In the genomic region with DNA sequence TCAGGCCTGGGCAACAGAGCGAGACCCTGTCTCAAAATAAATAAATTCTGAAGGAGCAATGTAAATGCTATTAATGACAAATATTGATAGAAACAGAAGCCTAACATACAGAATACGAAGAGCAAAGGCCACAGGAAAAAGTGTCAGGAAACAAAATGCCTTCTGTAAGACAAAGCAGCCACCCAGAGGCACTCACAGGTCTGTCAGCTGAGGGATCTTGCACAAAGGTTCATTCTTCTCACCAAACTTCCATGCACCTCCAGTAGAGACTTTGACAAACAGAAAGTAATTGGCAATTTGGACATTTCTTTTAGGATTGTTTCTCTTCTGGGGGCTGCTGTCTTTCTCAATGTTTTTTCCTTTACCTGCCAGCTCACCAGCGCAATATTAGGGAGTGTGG, we compare ENCODE assay signal across 22 cellular contexts. TPM values are rescaled to one million over a fixed set of nuclear protein-coding genes. Genes with fewer than 3 reads are reported as not detected.
DNase-seq lines count a peak whose midpoint lies in the region; ATAC-seq, FAIRE-seq and TF ChIP-seq lines count a peak whose summit lies in the region.
"Had no signal": no experiment of that assay in that cellular context is flagged by ENCODE, and none has a peak within 500 bp of the region (broad histone marks: within the 10 kb centered on the region; RNA-seq: fewer than 3 reads in every experiment).

No MANE protein-coding gene starts in this region.

- peak overlapping the region; percentile 99 for H3K4me3 Mint-ChIP-seq in activated naive CD8-positive, alpha-beta T cell
- no peak overlapping the region for H3K4me3 Mint-ChIP-seq in activated naive CD8-positive, alpha-beta T cell treated with anti-CD3 and anti-CD28 coated beads, Interleukin-2, amount 50 U/mL, for 24 hours
- peak overlapping the region; percentile 99 for H3K4me3 Mint-ChIP-seq in astrocyte (ENCODE audit: unreplicated experiment)
- H3K4me3 Mint-ChIP-seq in stimulated activated naive CD8-positive, alpha-beta T cell treated with anti-CD3 and anti-CD28 coated beads, Interleukin-15, amount 100 ng/mL, for 72 hours, result peak overlapping the region; percentile 39 to 98

- H3K36me3 Mint-ChIP-seq in activated naive CD8-positive, alpha-beta T cell, result no peaks in the 10 kb centered on the region
- H3K36me3 Mint-ChIP-seq in activated naive CD8-positive, alpha-beta T cell treated with anti-CD3 and anti-CD28 coated beads, Interleukin-2, amount 50 U/mL, for 24 hours (ENCODE audit: low read depth), result peaks cover 5% of the 10 kb centered on the region
- H3K36me3 Mint-ChIP-seq in astrocyte (ENCODE audit: low read depth, unreplicated experiment), result no peaks in the 10 kb centered on the region
- H3K36me3 Mint-ChIP-seq: memory B cell had no signal

- H3K27ac ChIP-seq in PC-3 (ENCODE audit: low read length) (no peak overlapping the region), astrocyte (ENCODE audit: low read depth, low read length) (no peak overlapping the region)
- H3K27ac ChIP-seq: foreskin keratinocyte had no signal

- TF ChIP-seq CTCF in PC-3 (conservative IDR thresholded peaks at IDR 0.05; ENCODE audit: low read depth, low read length) (no peak), astrocyte (IDR thresholded peaks at IDR 0.05; ENCODE audit: insufficient read depth, low read depth, low read length) (no peak)

- H3K27ac Mint-ChIP-seq in activated naive CD8-positive, alpha-beta T cell, result no peak overlapping the region
- no peak overlapping the region for H3K27ac Mint-ChIP-seq in activated naive CD8-positive, alpha-beta T cell treated with anti-CD3 and anti-CD28 coated beads, Interleukin-2, amount 50 U/mL, for 24 hours
- H3K27ac Mint-ChIP-seq in astrocyte (ENCODE audit: unreplicated experiment), result no peak overlapping the region
- H3K27ac Mint-ChIP-seq in stimulated activated naive CD8-positive, alpha-beta T cell treated with anti-CD3 and anti-CD28 coated beads, Interleukin-15, amount 100 ng/mL, for 72 hours, result peak overlapping the region; percentile 30 to 57

- H3K4me3 ChIP-seq in PC-3 (ENCODE audit: low read length) (no peak overlapping the region), astrocyte (ENCODE audit: insufficient read depth, low read depth, low read length) (no peak overlapping the region)

- H2AFZ ChIP-seq in PC-3 (ENCODE audit: low read length) (no peak overlapping the region), astrocyte (ENCODE audit: low read depth, low read length) (no peak overlapping the region)

- no peak for FAIRE-seq in astrocyte (lab: Jason Lieb, UNC)
- FAIRE-seq: K562 had no signal

- H3K79me2 ChIP-seq in PC-3 (ENCODE audit: low read length), result peaks cover 35% of the 10 kb centered on the region
- peaks cover 30% of the 10 kb centered on the region for H3K79me2 ChIP-seq in astrocyte (ENCODE audit: insufficient read depth, low read length)

- BruUV-seq in PC-3 (replicated peaks; lab: Mats Ljungman, UMichigan), result no TSS peak

- DNase-seq in activated naive CD8-positive, alpha-beta T cell treated with anti-CD3 and anti-CD28 coated beads, Interleukin-2, amount 50 U/mL, for 24 hours, result no peak
- DNase-seq in PC-3, result no peak
- DNase-seq in astrocyte (ENCODE audit: low read depth), result no peak
- DNase-seq in stimulated activated naive CD8-positive, alpha-beta T cell treated with anti-CD3 and anti-CD28 coated beads, Interleukin-15, amount 100 ng/mL, for 72 hours, result no peak
- no peak for DNase-seq in globus pallidus (ENCODE audit: low spot score)
- no peak for DNase-seq in Ammon's horn (ENCODE audit: low spot score)
- no peak for DNase-seq in putamen (ENCODE audit: low spot score)
- DNase-seq: ACHN; activated CD4-positive, alpha-beta T cell treated with anti-CD3 and anti-CD28 coated beads for 48 hours; foreskin keratinocyte; kidney glomerular epithelial cell; NCI-H1105; NCI-H2081 treated with DMSO at 0.1 percent for 48 hours; NCI-H510A; RPMI8226; spleen; stimulated activated CD8-positive, alpha-beta memory T cell treated with anti-CD3 and anti-CD28 coated beads, Interleukin-4, amount 100 ng/mL, for 48 hours had no signal

- H3K9ac ChIP-seq in PC-3 (ENCODE audit: low read length) (no peak overlapping the region), astrocyte (ENCODE audit: low read length) (no peak overlapping the region)

- H3K27me3 ChIP-seq in PC-3 (ENCODE audit: low read length), result no peaks in the 10 kb centered on the region
- peaks cover 3% of the 10 kb centered on the region for H3K27me3 ChIP-seq in astrocyte (ENCODE audit: insufficient read depth, low read length)
- H3K27me3 ChIP-seq: foreskin keratinocyte, spleen had no signal

- H3K9me3 ChIP-seq in PC-3 (ENCODE audit: low read length) (no peaks in the 10 kb centered on the region), astrocyte (ENCODE audit: insufficient read depth, low read depth, low read length) (no peaks in the 10 kb centered on the region)
- H3K9me3 ChIP-seq: spleen, thoracic aorta had no signal

- H3K9me3 Mint-ChIP-seq in activated naive CD8-positive, alpha-beta T cell (ENCODE audit: low read depth), result no peaks in the 10 kb centered on the region
- H3K9me3 Mint-ChIP-seq in activated naive CD8-positive, alpha-beta T cell treated with anti-CD3 and anti-CD28 coated beads, Interleukin-2, amount 50 U/mL, for 24 hours, result no peaks in the 10 kb centered on the region
- no peaks in the 10 kb centered on the region for H3K9me3 Mint-ChIP-seq in astrocyte (ENCODE audit: unreplicated experiment)
- no peaks in the 10 kb centered on the region for H3K9me3 Mint-ChIP-seq in stimulated activated naive CD8-positive, alpha-beta T cell treated with anti-CD3 and anti-CD28 coated beads, Interleukin-15, amount 100 ng/mL, for 72 hours
- H3K9me3 Mint-ChIP-seq: dendritic cell treated with granulocyte-macrophage colony-stimulating factor and Interleukin-4, amounts not matched to agents 40 ng/mL and 50 ng/mL, for 4 days; memory B cell had no signal

- no peaks in the 10 kb centered on the region for H3K27me3 Mint-ChIP-seq in activated naive CD8-positive, alpha-beta T cell
- H3K27me3 Mint-ChIP-seq in activated naive CD8-positive, alpha-beta T cell treated with anti-CD3 and anti-CD28 coated beads, Interleukin-2, amount 50 U/mL, for 24 hours, result no peaks in the 10 kb centered on the region
- H3K27me3 Mint-ChIP-seq in astrocyte (ENCODE audit: low read depth, unreplicated experiment), result peaks cover 2% of the 10 kb centered on the region
- H3K27me3 Mint-ChIP-seq in stimulated activated naive CD8-positive, alpha-beta T cell treated with anti-CD3 and anti-CD28 coated beads, Interleukin-15, amount 100 ng/mL, for 72 hours, result no peaks in the 10 kb centered on the region
- H3K27me3 Mint-ChIP-seq: dendritic cell treated with granulocyte-macrophage colony-stimulating factor and Interleukin-4, amounts not matched to agents 40 ng/mL and 50 ng/mL, for 4 days; memory B cell had no signal

- H4K20me1 ChIP-seq in PC-3 (ENCODE audit: low read length), result peaks cover 13% of the 10 kb centered on the region
- peaks cover 26% of the 10 kb centered on the region for H4K20me1 ChIP-seq in astrocyte (ENCODE audit: insufficient read depth, low read length)

- H3K4me1 Mint-ChIP-seq in activated naive CD8-positive, alpha-beta T cell (ENCODE audit: low read depth), result peaks cover 30% of the 10 kb centered on the region
- H3K4me1 Mint-ChIP-seq in activated naive CD8-positive, alpha-beta T cell treated with anti-CD3 and anti-CD28 coated beads, Interleukin-2, amount 50 U/mL, for 24 hours, result peaks cover 30% of the 10 kb centered on the region
- peaks cover 3% of the 10 kb centered on the region for H3K4me1 Mint-ChIP-seq in astrocyte (ENCODE audit: low read depth, unreplicated experiment)
- peaks cover 23% of the 10 kb centered on the region for H3K4me1 Mint-ChIP-seq in stimulated activated naive CD8-positive, alpha-beta T cell treated with anti-CD3 and anti-CD28 coated beads, Interleukin-15, amount 100 ng/mL, for 72 hours

- ATAC-seq in activated naive CD8-positive, alpha-beta T cell treated with anti-CD3 and anti-CD28 coated beads, Interleukin-2, amount 50 U/mL, for 24 hours, result no peak
- ATAC-seq in PC-3, result no peak
- no peak for ATAC-seq in stimulated activated naive CD8-positive, alpha-beta T cell treated with anti-CD3 and anti-CD28 coated beads, Interleukin-15, amount 100 ng/mL, for 72 hours
- ATAC-seq: foreskin keratinocyte, K562 had no signal

- peaks cover 3% of the 10 kb centered on the region for H3F3A ChIP-seq in PC-3 (ENCODE audit: low read length, unreplicated experiment)

- H3K36me3 ChIP-seq in PC-3 (ENCODE audit: low read depth, low read length) (0 out of 2 replicates have a peak, but pooled peaks cover under 1% of the 10 kb centered on the region), astrocyte (ENCODE audit: insufficient read depth, low read length) (no peaks in the 10 kb centered on the region)
- H3K36me3 ChIP-seq: thoracic aorta had no signal

- H3K4me2 ChIP-seq in PC-3 (ENCODE audit: low read length) (0 out of 2 replicates have a peak overlapping the region, but pooled peaks have one; percentile 11), astrocyte (ENCODE audit: low read length) (no peak overlapping the region)

- POLR2A ChIA-PET in PC-3 (lab: Charles Lee; ENCODE audit: unreplicated experiment), result no interaction called here

- intact Hi-C loops in PC-3 (cut with micrococcal nuclease), result loop anchor here (10.0 kb wide), 1 partner anchor 325 kb away; no protein-coding TSS in a partner anchor

- CTCF ChIA-PET in PC-3 (lab: Charles Lee), result no interaction called here

- H3K4me1 ChIP-seq in PC-3 (ENCODE audit: insufficient read depth, low read length) (peaks cover 18% of the 10 kb centered on the region), astrocyte (ENCODE audit: insufficient read depth, low read length) (peaks cover 18% of the 10 kb centered on the region)

- no peaks in the 10 kb centered on the region for H3K9me2 ChIP-seq in PC-3 (replicated peaks; ENCODE audit: low read length)

RNA-seq across cellular contexts. Expression of a gene that starts 1.2 kb away (rescaled TPM):
- total RNA-seq in PC-3 (2014; rRNA removed) (58.8 and 78.0 TPM in 2 replicates), astrocyte (62.7 and 68.2 TPM in 2 replicates)

Comparison
In these comparisons a context has a peak if more than half of its experiments do, and no peak if none do; other contexts are left out.
1. H3K27ac Mint-ChIP-seq: peak in stimulated activated naive CD8-positive, alpha-beta T cell treated with anti-CD3 and anti-CD28 coated beads, Interleukin-15, amount 100 ng/mL, for 72 hours (2 of 2); none in activated naive CD8-positive, alpha-beta T cell (single experiment), activated naive CD8-positive, alpha-beta T cell treated with anti-CD3 and anti-CD28 coated beads, Interleukin-2, amount 50 U/mL, for 24 hours (single experiment) and astrocyte (single experiment).